Comparison of ENCODE assay signal across 17 cellular contexts in the genomic region with DNA sequence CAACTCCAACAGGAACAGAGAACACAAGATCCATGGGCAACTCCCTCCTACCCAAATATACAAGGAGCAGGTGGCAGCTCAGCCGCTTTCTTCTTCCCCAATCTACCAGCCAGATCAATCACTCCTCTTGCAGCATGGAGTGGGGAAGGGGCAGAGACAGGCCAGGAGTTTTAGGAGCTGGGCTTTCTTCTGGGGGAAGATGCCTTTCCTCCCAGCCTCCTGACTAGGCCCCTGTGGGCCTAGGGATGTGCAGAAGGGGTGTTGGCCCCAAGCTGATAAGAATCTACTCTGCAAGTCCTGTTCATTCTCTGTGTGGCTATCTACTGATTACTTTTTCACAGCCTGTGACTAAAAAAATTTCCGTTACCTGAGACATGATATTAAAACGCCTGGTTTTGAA.
"Had no signal": no experiment of that assay in that cellular context is flagged by ENCODE, and none has a peak within 500 bp of the region (broad histone marks: within the 10 kb centered on the region; RNA-seq: fewer than 3 reads in every experiment).

No MANE protein-coding gene starts in this region.

- H3K27me3 Mint-ChIP-seq: activated CD4-positive, alpha-beta T cell treated with anti-CD3 and anti-CD28 coated beads for 36 hours; activated naive CD4-positive, alpha-beta T cell treated with anti-CD3 and anti-CD28 coated beads, Interleukin-2, amount 50 U/mL, for 24 hours; memory B cell; naive thymus-derived CD4-positive, alpha-beta T cell; stimulated activated naive CD8-positive, alpha-beta T cell treated with anti-CD3 and anti-CD28 coated beads, Interleukin-15, Interleukin-2, amounts not matched to agents 100 ng/mL and 50 ng/mL, for 24 hours had no signal

- H3K4me1 ChIP-seq: neural progenitor cell, psoas muscle, vagina had no signal

- H3K4me3 ChIP-seq: body of pancreas, dorsolateral prefrontal cortex, neural progenitor cell, psoas muscle, skin epidermis, tibial nerve, vagina had no signal

- H3K9ac ChIP-seq: neural progenitor cell had no signal

- H3K4me3 Mint-ChIP-seq: activated CD4-positive, alpha-beta T cell treated with anti-CD3 and anti-CD28 coated beads for 36 hours; activated naive CD4-positive, alpha-beta T cell treated with anti-CD3 and anti-CD28 coated beads, Interleukin-2, amount 50 U/mL, for 24 hours; memory B cell; naive thymus-derived CD4-positive, alpha-beta T cell; neural progenitor cell; stimulated activated naive CD8-positive, alpha-beta T cell treated with anti-CD3 and anti-CD28 coated beads, Interleukin-15, Interleukin-2, amounts not matched to agents 100 ng/mL and 50 ng/mL, for 24 hours had no signal

- H2AFZ ChIP-seq: neural progenitor cell had no signal

- H3K9me3 ChIP-seq: body of pancreas, psoas muscle, tibial nerve, vagina had no signal

- DNase-seq: activated CD4-positive, alpha-beta T cell treated with anti-CD3 and anti-CD28 coated beads for 36 hours; activated CD8-positive, alpha-beta memory T cell treated with anti-CD3 and anti-CD28 coated beads, Interleukin-2, amount 50 U/mL, for 4 hours; activated effector memory CD4-positive, alpha-beta T cell treated with Interleukin-2 at 50 U/mL for 16 hours; activated T-cell treated with anti-CD3 and anti-CD28 coated beads, Interleukin-2, amount 50 U/mL, for 48 hours; amygdala; body of pancreas; dorsolateral prefrontal cortex; naive thymus-derived CD4-positive, alpha-beta T cell; psoas muscle; right cardiac atrium had no signal

- H3K4me2 ChIP-seq: neural progenitor cell had no signal

- H3K9me3 Mint-ChIP-seq: activated naive CD4-positive, alpha-beta T cell treated with anti-CD3 and anti-CD28 coated beads, Interleukin-2, amount 50 U/mL, for 24 hours; memory B cell; neural progenitor cell had no signal

- H3K27ac Mint-ChIP-seq: activated CD4-positive, alpha-beta T cell treated with anti-CD3 and anti-CD28 coated beads for 36 hours; memory B cell; neural progenitor cell; stimulated activated naive CD8-positive, alpha-beta T cell treated with anti-CD3 and anti-CD28 coated beads, Interleukin-15, Interleukin-2, amounts not matched to agents 100 ng/mL and 50 ng/mL, for 24 hours had no signal

- H3K36me3 Mint-ChIP-seq: memory B cell, neural progenitor cell had no signal

- ATAC-seq: activated CD4-positive, alpha-beta T cell treated with anti-CD3 and anti-CD28 coated beads for 36 hours; body of pancreas; naive thymus-derived CD4-positive, alpha-beta T cell; psoas muscle; right cardiac atrium had no signal

- H3K27ac ChIP-seq: body of pancreas, dorsolateral prefrontal cortex, neural progenitor cell, psoas muscle, skin epidermis, tibial nerve, vagina had no signal

- H3K27me3 ChIP-seq: body of pancreas, dorsolateral prefrontal cortex, neural progenitor cell, tibial nerve, vagina had no signal

- H3K36me3 ChIP-seq: neural progenitor cell, tibial nerve, vagina had no signal

- H3K4me1 Mint-ChIP-seq: neural progenitor cell had no signal
